Comparison of ENCODE assay signal across 7 cellular contexts in genomic region chr2:207926133-207927076, GRCh38.
A peak's percentile ranks its signal among the peaks of the same experiment; 100 is the strongest.
DNase-seq lines count a peak whose midpoint lies in the region; ATAC-seq and TF ChIP-seq lines count a peak whose summit lies in the region.

No MANE protein-coding gene starts in this region.

- 89 to 93% methylated on average over 15 of the region's 15 CpGs for WGBS in endodermal cell (ENCODE audit: insufficient coverage in 1 of 2, insufficient read length in 1 of 2), 2 experiments
- WGBS in upper lobe of left lung, 2 donors = 60 to 61% methylated on average over 15 of the region's 15 CpGs

- H3K36me3 ChIP-seq in MG63 (no peaks in the 10 kb centered on the region), endodermal cell (ENCODE audit: control insufficient read depth, insufficient read depth, low read length) (peaks cover 5% of the 10 kb centered on the region), upper lobe of left lung (peaks cover 0 to 10% (median 3%) of the 10 kb centered on the region in 4 donors)

- TF ChIP-seq POLR2A in upper lobe of left lung (IDR thresholded peaks at IDR 0.05) = no peak

- no peak overlapping the region for H3K9ac ChIP-seq in endodermal cell (ENCODE audit: extremely low read depth, low read length, poor library complexity, severe bottlenecking)

- peaks cover 26% of the 10 kb centered on the region for H3K36me3 Mint-ChIP-seq in endodermal cell (ENCODE audit: low read depth)

- H3K27ac ChIP-seq in endodermal cell (ENCODE audit: low read depth, low read length) = no peak overlapping the region
- H3K27ac ChIP-seq in upper lobe of left lung = peak overlapping the region in 3 of 4 donors; percentile 54 to 67 (median 55)

- H3K27me3 ChIP-seq in MG63 (no peaks in the 10 kb centered on the region), endodermal cell (ENCODE audit: control insufficient read depth, insufficient read depth, low read length, poor library complexity, severe bottlenecking) (no peaks in the 10 kb centered on the region), upper lobe of left lung (no peaks in the 10 kb centered on the region)

- peak; percentile 51 for DNase-seq in MG63
- no peak for DNase-seq in endodermal cell
- DNase-seq in medulla oblongata (ENCODE audit: extremely low spot score) = peak; percentile 33
- DNase-seq in upper lobe of left lung = peak in 1 of 2 donors; percentile 39
- DNase-seq in GM20000 (ENCODE audit: low spot score) = no peak
- no peak for DNase-seq in midbrain (lab: John Stamatoyannopoulos, UW)

- no peaks in the 10 kb centered on the region for H3K27me3 Mint-ChIP-seq in endodermal cell (ENCODE audit: insufficient read depth)

- peaks cover 2% of the 10 kb centered on the region for H3K4me1 ChIP-seq in endodermal cell (ENCODE audit: control insufficient read depth, insufficient read depth, low read length)
- peaks cover 5 to 9% (median 7%) of the 10 kb centered on the region in 4 donors for H3K4me1 ChIP-seq in upper lobe of left lung

- H3K4me3 ChIP-seq in MG63 = no peak overlapping the region
- no peak overlapping the region for H3K4me3 ChIP-seq in endodermal cell (ENCODE audit: low read length)
- peak overlapping the region in 1 of 4 donors; percentile 11 for H3K4me3 ChIP-seq in upper lobe of left lung

- H3K27ac Mint-ChIP-seq in endodermal cell = peak overlapping the region; percentile 69

- H3K9me3 Mint-ChIP-seq in endodermal cell = no peaks in the 10 kb centered on the region

- H3K4me1 Mint-ChIP-seq in endodermal cell = peaks cover 35% of the 10 kb centered on the region

- H3K9me3 ChIP-seq in MG63 = no peaks in the 10 kb centered on the region
- no peaks in the 10 kb centered on the region for H3K9me3 ChIP-seq in endodermal cell (ENCODE audit: control insufficient read depth, low read length)
- no peaks in the 10 kb centered on the region for H3K9me3 ChIP-seq in upper lobe of left lung

- TF ChIP-seq EP300 in upper lobe of left lung (IDR thresholded peaks at IDR 0.05) = no peak

- no peak overlapping the region for H3K4me3 Mint-ChIP-seq in endodermal cell

- ATAC-seq in upper lobe of left lung (ENCODE audit: low FRiP score in 2 of 2) (peak; percentile 57 to 62), GM21515 (IDR thresholded peaks at IDR 0.05; ENCODE audit: unreplicated experiment) (no peak)

- TF ChIP-seq CTCF in endodermal cell (conservative IDR thresholded peaks at IDR 0.05) = no peak
- no peak for TF ChIP-seq CTCF in upper lobe of left lung (IDR thresholded peaks at IDR 0.05)
- TF ChIP-seq CTCF in GM20000 (IDR thresholded peaks at IDR 0.05; ENCODE audit: extremely low read depth, missing control alignments) = no peak

Comparison
In these comparisons a context has a peak if more than half of its experiments do, and no peak if none do; other contexts are left out.
1. DNase-seq: peak in MG63 (single experiment) and medulla oblongata (single experiment); none in endodermal cell (single experiment), GM20000 (single experiment) and midbrain (single experiment).